ENCODE assay signal across 11 cellular contexts in genomic region chr1:4654764-4655673, GRCh38. TPM values are rescaled to one million over a fixed set of nuclear protein-coding genes. Genes with fewer than 3 reads are reported as not detected.
DNase-seq lines count a peak whose midpoint lies in the region; ATAC-seq and TF ChIP-seq lines count a peak whose summit lies in the region.
"Had no signal": no experiment of that assay in that cellular context is flagged by ENCODE, and none has a peak within 500 bp of the region (broad histone marks: within the 10 kb centered on the region; RNA-seq: fewer than 3 reads in every experiment).

No MANE protein-coding gene starts in this region.

- peak overlapping the region; percentile 24 for H3K4me3 Mint-ChIP-seq in progenitor cell of endocrine pancreas (ENCODE audit: low read depth)
- H3K4me3 Mint-ChIP-seq in T-helper 2 cell treated with Interferon-gamma antibody and Interleukin-4, amounts not matched to agents 5 μg/mL and 100 μg/mL, for 36 hours: no peak overlapping the region
- H3K4me3 Mint-ChIP-seq: activated CD4-positive, alpha-beta T cell treated with anti-CD3 and anti-CD28 coated beads for 36 hours had no signal

- ATAC-seq in HG03175 (IDR thresholded peaks at IDR 0.05; ENCODE audit: unreplicated experiment) (no peak), GM18498 (IDR thresholded peaks at IDR 0.05; ENCODE audit: unreplicated experiment) (no peak), HG03521 (IDR thresholded peaks at IDR 0.05; ENCODE audit: unreplicated experiment) (no peak)
- ATAC-seq: activated CD4-positive, alpha-beta T cell treated with anti-CD3 and anti-CD28 coated beads for 36 hours had no signal

- intact Hi-C loops in esophagus squamous epithelium (cut with DNase I): loop anchor here (10.0 kb wide), 1 partner anchor 740 kb away; no protein-coding TSS in a partner anchor

- peaks cover 6 to 100% (median 16%) of the 10 kb centered on the region in 4 donors for H3K27me3 ChIP-seq in esophagus squamous epithelium

- 1% methylated on average over 24 of the region's 142 CpGs; no CpG with 5 or more reads in 1 of the 2 donors for WGBS in esophagus squamous epithelium, 2 donors

- H3K4me3 ChIP-seq in esophagus squamous epithelium: peak overlapping the region; percentile 25 to 57 (median 34)

- H3K9me3 Mint-ChIP-seq in progenitor cell of endocrine pancreas (ENCODE audit: low read depth): no peaks in the 10 kb centered on the region
- H3K9me3 Mint-ChIP-seq in T-helper 2 cell treated with Interferon-gamma antibody and Interleukin-4, amounts not matched to agents 5 μg/mL and 100 μg/mL, for 36 hours: no peaks in the 10 kb centered on the region

- peaks cover 21% of the 10 kb centered on the region for H3K4me1 Mint-ChIP-seq in progenitor cell of endocrine pancreas (ENCODE audit: low read depth)
- H3K4me1 Mint-ChIP-seq in T-helper 2 cell treated with Interferon-gamma antibody and Interleukin-4, amounts not matched to agents 5 μg/mL and 100 μg/mL, for 36 hours (ENCODE audit: low read depth): no peaks in the 10 kb centered on the region
- H3K4me1 Mint-ChIP-seq: activated CD4-positive, alpha-beta T cell treated with anti-CD3 and anti-CD28 coated beads for 36 hours had no signal

- H3K4me1 ChIP-seq in esophagus squamous epithelium: peaks cover 0 to 66% (median 6%) of the 10 kb centered on the region in 3 donors

- TF ChIP-seq POLR2A in esophagus squamous epithelium (IDR thresholded peaks at IDR 0.05): no peak

- H3K36me3 ChIP-seq in esophagus squamous epithelium: no peaks in the 10 kb centered on the region

- no peaks in the 10 kb centered on the region for H3K36me3 Mint-ChIP-seq in progenitor cell of endocrine pancreas (ENCODE audit: insufficient read depth)
- no peaks in the 10 kb centered on the region for H3K36me3 Mint-ChIP-seq in T-helper 2 cell treated with Interferon-gamma antibody and Interleukin-4, amounts not matched to agents 5 μg/mL and 100 μg/mL, for 36 hours (ENCODE audit: low read depth)

- no peak overlapping the region for H3K27ac ChIP-seq in esophagus squamous epithelium

- H3K9me3 ChIP-seq in esophagus squamous epithelium: no peaks in the 10 kb centered on the region

- DNase-seq in D341Med (ENCODE audit: low spot score) (peak; percentile 77), NCI-H1105 (lab: John Stamatoyannopoulos, UW) (peak; percentile 38), esophagus squamous epithelium (lab: John Stamatoyannopoulos, UW) (no peak), progenitor cell of endocrine pancreas (ENCODE audit: low spot score, unreplicated experiment) (no peak)
- no peak for DNase-seq in T-helper 2 cell treated with Interferon-gamma antibody and Interleukin-4, amounts not matched to agents 5 μg/mL and 100 μg/mL, for 36 hours (ENCODE audit: low spot score)
- DNase-seq: activated naive CD4-positive, alpha-beta T cell treated with Interleukin-2 at 50 U/mL for 16 hours; NCI-H1436 treated with DMSO at 0.1 percent for 48 hours had no signal

- no peak overlapping the region for H3K27ac Mint-ChIP-seq in progenitor cell of endocrine pancreas
- H3K27ac Mint-ChIP-seq in T-helper 2 cell treated with Interferon-gamma antibody and Interleukin-4, amounts not matched to agents 5 μg/mL and 100 μg/mL, for 36 hours: no peak overlapping the region
- H3K27ac Mint-ChIP-seq: activated CD4-positive, alpha-beta T cell treated with anti-CD3 and anti-CD28 coated beads for 36 hours had no signal

- TF ChIP-seq CTCF in esophagus squamous epithelium (IDR thresholded peaks at IDR 0.05) (no peak), progenitor cell of endocrine pancreas (IDR thresholded peaks at IDR 0.05; ENCODE audit: unreplicated experiment) (peak; percentile 11)

- peaks cover 52% of the 10 kb centered on the region for H3K27me3 Mint-ChIP-seq in progenitor cell of endocrine pancreas
- peaks cover 55% of the 10 kb centered on the region for H3K27me3 Mint-ChIP-seq in T-helper 2 cell treated with Interferon-gamma antibody and Interleukin-4, amounts not matched to agents 5 μg/mL and 100 μg/mL, for 36 hours (ENCODE audit: low read depth)

RNA-seq across cellular contexts. Expression of gene AJAP1, which starts 0.6 kb away (rescaled TPM):
- total RNA-seq in esophagus squamous epithelium: 1 to 10 TPM in 2 of 4 donors, under 1 TPM in 2; 0.30 to 4.0 (median 1.0) TPM
- total RNA-seq in progenitor cell of endocrine pancreas: 0.46 and 0.60 TPM in 2 replicates
- total RNA-seq: activated CD4-positive, alpha-beta T cell treated with anti-CD3 and anti-CD28 coated beads for 36 hours had no signal

Comparison
In these comparisons a context has a peak if more than half of its experiments do, and no peak if none do; other contexts are left out.
1. DNase-seq: peak in D341Med (single experiment) and NCI-H1105 (single experiment); none in esophagus squamous epithelium (single experiment), progenitor cell of endocrine pancreas (single experiment) and T-helper 2 cell treated with Interferon-gamma antibody and Interleukin-4, amounts not matched to agents 5 μg/mL and 100 μg/mL, for 36 hours (single experiment).